8 cellular contexts compared by ENCODE assay signal in the genomic region with DNA sequence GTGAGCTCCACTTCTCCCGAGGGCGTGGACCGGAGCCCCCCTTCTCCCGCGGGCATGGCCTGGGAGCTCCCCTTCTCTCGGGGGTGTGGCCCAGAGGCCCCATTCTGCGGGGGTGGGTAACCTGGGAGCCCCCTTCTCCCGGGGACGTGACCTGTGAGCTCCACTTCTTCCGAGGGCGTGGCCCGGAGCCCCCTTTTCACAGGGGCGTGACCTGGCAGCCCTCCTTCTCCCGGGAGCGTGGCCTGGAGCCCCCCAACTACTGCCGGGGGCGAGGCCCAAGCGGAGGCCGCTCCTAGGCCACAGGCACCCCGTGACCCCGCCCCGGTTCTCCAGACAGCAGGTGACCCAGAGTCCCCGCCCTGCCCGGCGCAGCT. TPM values are rescaled to one million over a fixed set of nuclear protein-coding genes. Genes with fewer than 3 reads are reported as not detected.
A peak's percentile ranks its signal among the peaks of the same experiment; 100 is the strongest.
DNase-seq lines count a peak whose midpoint lies in the region; ATAC-seq and TF ChIP-seq lines count a peak whose summit lies in the region.

No MANE protein-coding gene starts in this region.

- H3K36me3 ChIP-seq in Karpas-422 (ENCODE audit: insufficient read depth, low read length), result peaks cover 11% of the 10 kb centered on the region

- no peaks in the 10 kb centered on the region for H3K9me2 ChIP-seq in Karpas-422 (replicated peaks; ENCODE audit: insufficient read depth, low read length)

- H3K9me3 Mint-ChIP-seq in naive B cell, result peaks cover 3 to 19% (median 16%) of the 10 kb centered on the region in 7 donors

- peaks cover 10% of the 10 kb centered on the region; the same call in 1 of the 2 replicates for H4K20me1 ChIP-seq in Karpas-422 (ENCODE audit: insufficient read depth, low read depth, low read length)

- TF ChIP-seq CTCF in C4-2B (conservative IDR thresholded peaks at IDR 0.05), result no peak

- H3K4me3 ChIP-seq in Karpas-422 (ENCODE audit: low read length), result peak overlapping the region; percentile 98

- no peak for DNase-seq in Karpas-422
- peak; percentile 7 for DNase-seq in cerebellum (ENCODE audit: low spot score)
- DNase-seq in naive B cell, result no peak
- DNase-seq in SW480 (ENCODE audit: low spot score), result no peak
- DNase-seq in effector CD4-positive, alpha-beta T cell, result no peak
- no peak for DNase-seq in NCI-H82 (lab: John Stamatoyannopoulos, UW)

- H2AFZ ChIP-seq in Karpas-422 (ENCODE audit: low read length), result no peak overlapping the region

- H3K9me3 ChIP-seq in Karpas-422 (ENCODE audit: low read length), result no peaks in the 10 kb centered on the region

- H3K9ac ChIP-seq in Karpas-422 (ENCODE audit: low read length), result peak overlapping the region; percentile 96

- H3K27ac ChIP-seq in C4-2B (peak overlapping the region; percentile 95), Karpas-422 (ENCODE audit: low read length) (peak overlapping the region; percentile 90)

- peaks cover 8 to 11% of the 10 kb centered on the region in 2 donors for H3K36me3 Mint-ChIP-seq in naive B cell

- peaks cover 53% of the 10 kb centered on the region for H3K79me2 ChIP-seq in Karpas-422 (ENCODE audit: low read length)

- H3K27me3 ChIP-seq in Karpas-422 (ENCODE audit: low read length), result no peaks in the 10 kb centered on the region

- peak overlapping the region; percentile 89 to 99 (median 96) for H3K4me3 Mint-ChIP-seq in naive B cell

- H3K4me1 ChIP-seq in Karpas-422 (ENCODE audit: low read length), result peaks cover 52% of the 10 kb centered on the region

- H3K27me3 Mint-ChIP-seq in naive B cell, result no peaks in the 10 kb centered on the region

- ATAC-seq in GM19397 (IDR thresholded peaks at IDR 0.05; ENCODE audit: unreplicated experiment) (peak; percentile 2), naive B cell (ENCODE audit: low read depth in 2 of 2) (no peak)

- H3K4me1 Mint-ChIP-seq in naive B cell, result peaks cover 23 to 36% (median 36%) of the 10 kb centered on the region in 3 donors

- H3K27ac Mint-ChIP-seq in naive B cell, result peak overlapping the region in 5 of 6 donors; percentile 96 to 99 (median 98)

- H3K4me2 ChIP-seq in Karpas-422 (ENCODE audit: low read depth, low read length, poor library complexity, severe bottlenecking), result peak overlapping the region; percentile 94

RNA-seq across cellular contexts. Expression of gene C1orf174, which starts 0.3 kb away (rescaled TPM):
- 17.4 and 25.5 TPM in 2 replicates for total RNA-seq in Karpas-422 (2014; rRNA removed; shearing (Covaris generic); ENCODE audit: low replicate concordance)
- 16.1 TPM for total RNA-seq in cerebellum
- 10 to 100 TPM; 13.6 to 27.9 (median 21.9) TPM for polyA plus RNA-seq in naive B cell (ENCODE audit: low read depth in 6 of 6)

RNA-seq across cellular contexts. Expression of gene DFFB, which starts 42.5 kb away (rescaled TPM):
- 11.9 and 15.2 TPM in 2 replicates for total RNA-seq in Karpas-422 (2014; rRNA removed; shearing (Covaris generic); ENCODE audit: low replicate concordance)
- 7.2 TPM for total RNA-seq in cerebellum
- polyA plus RNA-seq in naive B cell (ENCODE audit: low read depth in 6 of 6), result 10 to 100 TPM in 1 of 6 donors, 1 to 10 TPM in 5; 2.7 to 10.2 (median 7.3) TPM

RNA-seq across cellular contexts. Expression of gene CEP104, which starts 42.8 kb away (rescaled TPM):
- total RNA-seq in Karpas-422 (2014; rRNA removed; shearing (Covaris generic); ENCODE audit: low replicate concordance), result 19.9 and 90.0 TPM in 2 replicates
- total RNA-seq in cerebellum, result 31.0 TPM
- polyA plus RNA-seq in naive B cell (ENCODE audit: low read depth in 6 of 6), result 10 to 100 TPM in 5 of 6 donors, 1 to 10 TPM in 1; 8.1 to 34.6 (median 17.5) TPM
